Comparison of ENCODE assay signal across 1 cellular context in genomic region chr1:51237714-51238403, GRCh38.
TF ChIP-seq lines count a peak whose summit lies in the region.

No MANE protein-coding gene starts in this region.

TF ChIP-seq in K562, 482 proteins besides CTCF, POLR2A, EP300 and RAD21 (continued from another document and continues in another):
- TF ChIP-seq ILF3 (IDR thresholded peaks at IDR 0.05; ENCODE audit: borderline replicate concordance) (no peak), PHF8 (IDR thresholded peaks at IDR 0.05; ENCODE audit: borderline replicate concordance, low read length) (no peak), ATF6 (CRISPR knock-in tag; IDR thresholded peaks at IDR 0.05) (0 out of 2 replicates have a peak, but pooled peaks have one; percentile 46), ZNF274 (IDR thresholded peaks at IDR 0.05; ENCODE audit: borderline replicate concordance, low read depth, low read length) (no peak), MAFK (IDR thresholded peaks at IDR 0.05; ENCODE audit: low read length) (no peak), MEF2A (IDR thresholded peaks at IDR 0.05; ENCODE audit: control insufficient read depth, low read depth, low read length) (no peak), ELK1 (CRISPR knock-in tag; IDR thresholded peaks at IDR 0.05) (no peak), HSF4 (CRISPR knock-in tag; IDR thresholded peaks at IDR 0.05; ENCODE audit: borderline replicate concordance) (no peak), JUN (IDR thresholded peaks at IDR 0.05; ENCODE audit: borderline replicate concordance, low read depth, low read length) (0 out of 2 replicates have a peak, but pooled peaks have one; percentile 33), JUN (CRISPR knock-in tag; IDR thresholded peaks at IDR 0.05; ENCODE audit: borderline replicate concordance) (no peak), LCOR (CRISPR knock-in tag; IDR thresholded peaks at IDR 0.05) (0 out of 2 replicates have a peak, but pooled peaks have one; percentile 27), FOXP4 (CRISPR knock-in tag; IDR thresholded peaks at IDR 0.05; ENCODE audit: borderline replicate concordance) (no peak), MCM5 (IDR thresholded peaks at IDR 0.05; ENCODE audit: low read depth) (no peak), RBFOX2 (IDR thresholded peaks at IDR 0.05; ENCODE audit: low read depth, low read length) (peak; percentile 47; the same call in 1 of the 2 replicates), HOMEZ (CRISPR knock-in tag; IDR thresholded peaks at IDR 0.05) (no peak), MLX (CRISPR knock-in tag; conservative IDR thresholded peaks at IDR 0.05) (no peak), STAG1 (CRISPR knock-in tag; IDR thresholded peaks at IDR 0.05; ENCODE audit: borderline replicate concordance) (no peak), GABPB1 (CRISPR knock-in tag; IDR thresholded peaks at IDR 0.05) (0 out of 2 replicates have a peak, but pooled peaks have one; percentile 13), MAFF (IDR thresholded peaks at IDR 0.05; ENCODE audit: low read length) (no peak), ZNF384 (IDR thresholded peaks at IDR 0.05; ENCODE audit: low read depth, low read length) (no peak), E2F4 (CRISPR knock-in tag; IDR thresholded peaks at IDR 0.05; ENCODE audit: low read depth) (no peak), ZHX1 (conservative IDR thresholded peaks at IDR 0.05; ENCODE audit: low read length) (no peak), RBM39 (optimal IDR thresholded peaks at IDR 0.05; ENCODE audit: low read depth, low read length) (no peak), PCBP1 (IDR thresholded peaks at IDR 0.05; ENCODE audit: low read depth, low read length, poor library complexity, severe bottlenecking) (no peak), ATF1 (CRISPR knock-in tag; IDR thresholded peaks at IDR 0.05) (no peak), ATF1 (tag; IDR thresholded peaks at IDR 0.05) (peak; percentile 44), NCOR1 (IDR thresholded peaks at IDR 0.05) (no peak), BRD9 (IDR thresholded peaks at IDR 0.05; ENCODE audit: low read depth, partially characterized antibody) (no peak), ZNF140 (CRISPR knock-in tag; IDR thresholded peaks at IDR 0.05) (no peak), MXD1 (CRISPR knock-in tag; IDR thresholded peaks at IDR 0.05; ENCODE audit: borderline replicate concordance, poor library complexity, severe bottlenecking) (no peak), MBD1 (CRISPR knock-in tag; IDR thresholded peaks at IDR 0.05) (no peak), DDX20 (tag; IDR thresholded peaks at IDR 0.05; ENCODE audit: low read depth) (no peak), PRDM10 (IDR thresholded peaks at IDR 0.05; ENCODE audit: partially characterized antibody) (no peak), FOXO4 (CRISPR knock-in tag; IDR thresholded peaks at IDR 0.05) (no peak), KLF10 (CRISPR knock-in tag; IDR thresholded peaks at IDR 0.05) (no peak), ZNF644 (tag; IDR thresholded peaks at IDR 0.05; ENCODE audit: low read depth) (no peak), CREM (IDR thresholded peaks at IDR 0.05; ENCODE audit: low read depth) (no peak), MCM7 (IDR thresholded peaks at IDR 0.05) (no peak), MTA1 (IDR thresholded peaks at IDR 0.05; ENCODE audit: borderline replicate concordance) (0 out of 2 replicates have a peak, but pooled peaks have one; percentile 17), ZSCAN29 (IDR thresholded peaks at IDR 0.05) (no peak), CTBP1 (IDR thresholded peaks at IDR 0.05; ENCODE audit: borderline replicate concordance) (peak; percentile 39), ZNF212 (CRISPR knock-in tag; IDR thresholded peaks at IDR 0.05) (no peak), ZNF436 (CRISPR knock-in tag; IDR thresholded peaks at IDR 0.05) (no peak), GATAD2B (IDR thresholded peaks at IDR 0.05; ENCODE audit: borderline replicate concordance) (no peak), ZFPM2 (CRISPR knock-in tag; IDR thresholded peaks at IDR 0.05) (no peak), ZNF165 (CRISPR knock-in tag; IDR thresholded peaks at IDR 0.05; ENCODE audit: borderline replicate concordance) (no peak), ZNF41 (CRISPR knock-in tag; conservative IDR thresholded peaks at IDR 0.05) (no peak), ZNF75A (CRISPR knock-in tag; IDR thresholded peaks at IDR 0.05) (no peak)
